24 cellular contexts compared by ENCODE assay signal in genomic region chr7:32145911-32146310, GRCh38.
"Had no signal": no experiment of that assay in that cellular context is flagged by ENCODE, and none has a peak within 500 bp of the region (broad histone marks: within the 10 kb centered on the region; RNA-seq: fewer than 3 reads in every experiment).

No MANE protein-coding gene starts in this region.

- H3K9me3 Mint-ChIP-seq: activated CD8-positive, alpha-beta T cell treated with anti-CD3 and anti-CD28 coated beads for 36 hours; activated naive CD4-positive, alpha-beta T cell treated with anti-CD3 and anti-CD28 coated beads, Interleukin-2, amount 10 ng/mL, durations not matched to agents 7 days and 5 days; activated naive CD8-positive, alpha-beta T cell treated with anti-CD3 and anti-CD28 coated beads for 36 hours; activated T-helper 2 cell treated with anti-CD3 and anti-CD28 coated beads, Interferon-gamma antibody, Interleukin-2, Interleukin-4, amounts not matched to agents 10 μg/mL and 5 μg/mL and 100 μg/mL, durations not matched to agents 14 hours and 24 hours and 36 hours had no signal

- DNase-seq: activated CD4-positive, CD25-positive, alpha-beta regulatory T cell; activated CD8-positive, alpha-beta memory T cell treated with anti-CD3 and anti-CD28 coated beads, Interleukin-2, amount 50 U/mL, for 4 hours; activated CD8-positive, alpha-beta T cell treated with anti-CD3 and anti-CD28 coated beads for 36 hours; activated gamma-delta T cell treated with Interleukin-2 at 50 U/mL for 16 hours; activated naive CD4-positive, alpha-beta T cell treated with anti-CD3 and anti-CD28 coated beads, Interleukin-2, amount 10 ng/mL, durations not matched to agents 7 days and 5 days; activated naive CD8-positive, alpha-beta T cell treated with anti-CD3 and anti-CD28 coated beads for 36 hours; activated T-cell treated with anti-CD3 and anti-CD28 coated beads, Interleukin-2, amount 50 U/mL, for 72 hours; brain microvascular endothelial cell; cerebellar nuclear complex; Karpas-422; MM.1S; NCI-H1105; NCI-H1436; NCI-H1930; NCI-H345; NCI-H526; NCI-H774; Peyer's patch; Right ventricle myocardium superior; SJCRH30; SK-N-SH; T-helper 1 cell had no signal

- ATAC-seq: activated CD8-positive, alpha-beta T cell treated with anti-CD3 and anti-CD28 coated beads for 36 hours; activated T-cell treated with anti-CD3 and anti-CD28 coated beads, Interleukin-2, amount 50 U/mL, for 72 hours; K562 had no signal

- H3K27ac Mint-ChIP-seq: activated CD8-positive, alpha-beta T cell treated with anti-CD3 and anti-CD28 coated beads for 36 hours; activated naive CD4-positive, alpha-beta T cell treated with anti-CD3 and anti-CD28 coated beads, Interleukin-2, amount 10 ng/mL, durations not matched to agents 7 days and 5 days; activated naive CD8-positive, alpha-beta T cell treated with anti-CD3 and anti-CD28 coated beads for 36 hours; activated T-cell treated with anti-CD3 and anti-CD28 coated beads, Interleukin-2, amount 50 U/mL, for 72 hours; activated T-helper 2 cell treated with anti-CD3 and anti-CD28 coated beads, Interferon-gamma antibody, Interleukin-2, Interleukin-4, amounts not matched to agents 10 μg/mL and 5 μg/mL and 100 μg/mL, durations not matched to agents 14 hours and 24 hours and 36 hours had no signal

- H3K4me1 Mint-ChIP-seq: activated naive CD4-positive, alpha-beta T cell treated with anti-CD3 and anti-CD28 coated beads, Interleukin-2, amount 10 ng/mL, durations not matched to agents 7 days and 5 days; activated naive CD8-positive, alpha-beta T cell treated with anti-CD3 and anti-CD28 coated beads for 36 hours had no signal

- H3K27me3 Mint-ChIP-seq: activated CD8-positive, alpha-beta T cell treated with anti-CD3 and anti-CD28 coated beads for 36 hours; activated naive CD4-positive, alpha-beta T cell treated with anti-CD3 and anti-CD28 coated beads, Interleukin-2, amount 10 ng/mL, durations not matched to agents 7 days and 5 days; activated naive CD8-positive, alpha-beta T cell treated with anti-CD3 and anti-CD28 coated beads for 36 hours had no signal

- H3K4me3 Mint-ChIP-seq: activated CD8-positive, alpha-beta T cell treated with anti-CD3 and anti-CD28 coated beads for 36 hours; activated naive CD4-positive, alpha-beta T cell treated with anti-CD3 and anti-CD28 coated beads, Interleukin-2, amount 10 ng/mL, durations not matched to agents 7 days and 5 days; activated naive CD8-positive, alpha-beta T cell treated with anti-CD3 and anti-CD28 coated beads for 36 hours; activated T-cell treated with anti-CD3 and anti-CD28 coated beads, Interleukin-2, amount 50 U/mL, for 72 hours had no signal
